ENCODE assay signal across 11 cellular contexts in genomic region chr2:178237488-178238143, GRCh38.
"Had no signal": no experiment of that assay in that cellular context is flagged by ENCODE, and none has a peak within 500 bp of the region (broad histone marks: within the 10 kb centered on the region; RNA-seq: fewer than 3 reads in every experiment).

No MANE protein-coding gene starts in this region.

- FAIRE-seq: pancreas, small intestine, urothelium cell line had no signal

- H3K9me3 Mint-ChIP-seq: activated naive CD4-positive, alpha-beta T cell treated with anti-CD3 and anti-CD28 coated beads, Interleukin-2, amount 50 U/mL, for 72 hours had no signal

- H3K36me3 ChIP-seq: esophagus muscularis mucosa, pancreas had no signal

- H3K27ac Mint-ChIP-seq: activated naive CD4-positive, alpha-beta T cell treated with anti-CD3 and anti-CD28 coated beads, Interleukin-2, amount 50 U/mL, for 72 hours; T-helper 17 cell had no signal

- H3K27ac ChIP-seq: dorsolateral prefrontal cortex, esophagus muscularis mucosa, pancreas had no signal

- ATAC-seq: activated CD4-positive, CD25-positive, alpha-beta regulatory T cell treated with anti-CD3 and anti-CD28 coated beads, Interleukin-2, amount 50 U/mL, for 24 hours; activated naive CD4-positive, alpha-beta T cell treated with anti-CD3 and anti-CD28 coated beads, Interleukin-2, amount 50 U/mL, for 72 hours; left lobe of liver; pancreas; T-helper 17 cell had no signal

- H3K9me3 ChIP-seq: esophagus muscularis mucosa, pancreas had no signal

- DNase-seq: dorsolateral prefrontal cortex, foreskin fibroblast, glutamatergic neuron, pancreas, small intestine, T-helper 17 cell had no signal

- H3K4me3 ChIP-seq: dorsolateral prefrontal cortex, esophagus muscularis mucosa, pancreas had no signal

- H3K4me3 Mint-ChIP-seq: T-helper 17 cell had no signal

- H3K27me3 ChIP-seq: dorsolateral prefrontal cortex, esophagus muscularis mucosa, pancreas had no signal

- H3K36me3 Mint-ChIP-seq: activated naive CD4-positive, alpha-beta T cell treated with anti-CD3 and anti-CD28 coated beads, Interleukin-2, amount 50 U/mL, for 72 hours had no signal
